ENCODE assay signal across 20 cellular contexts in the genomic region with DNA sequence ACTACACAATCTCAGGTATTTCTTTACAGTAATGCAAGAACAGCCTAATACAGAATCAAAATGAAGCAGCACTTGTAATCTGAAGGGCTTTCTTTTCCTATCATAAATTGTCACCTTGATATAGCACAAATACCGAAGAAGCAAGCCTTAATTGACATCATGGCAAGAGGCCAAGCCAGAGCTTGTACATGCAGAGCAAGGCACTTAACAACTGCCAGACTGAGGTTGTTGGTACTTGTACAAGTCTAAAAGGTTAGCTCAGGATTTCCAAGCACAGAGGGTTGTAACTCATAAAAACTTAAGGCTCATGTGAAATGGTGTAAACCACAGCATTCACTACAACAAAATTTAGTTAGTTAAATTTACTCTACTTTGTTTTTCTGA.
DNase-seq lines count a peak whose midpoint lies in the region; ATAC-seq and TF ChIP-seq lines count a peak whose summit lies in the region.
"Had no signal": no experiment of that assay in that cellular context is flagged by ENCODE, and none has a peak within 500 bp of the region (broad histone marks: within the 10 kb centered on the region; RNA-seq: fewer than 3 reads in every experiment).

No MANE protein-coding gene starts in this region.

- no peak overlapping the region for H3K4me3 Mint-ChIP-seq in neural progenitor cell
- no peak overlapping the region for H3K4me3 Mint-ChIP-seq in CD14-positive monocyte
- H3K4me3 Mint-ChIP-seq: activated B cell treated with CpG ODN at 0.5 μM for 24 hours; activated naive CD4-positive, alpha-beta T cell treated with anti-CD3 and anti-CD28 coated beads, Interleukin-2, amount 10 ng/mL, durations not matched to agents 7 days and 5 days; B cell had no signal

- no peaks in the 10 kb centered on the region for H3K36me3 ChIP-seq in left lung
- no peaks in the 10 kb centered on the region for H3K36me3 ChIP-seq in neural progenitor cell
- H3K36me3 ChIP-seq: breast epithelium had no signal

- H3K4me3 ChIP-seq in left lung (no peak overlapping the region), neural progenitor cell (no peak overlapping the region)
- H3K4me3 ChIP-seq: breast epithelium, K562 had no signal

- H3K4me1 ChIP-seq in left lung (no peaks in the 10 kb centered on the region), neural progenitor cell (no peaks in the 10 kb centered on the region)
- H3K4me1 ChIP-seq: breast epithelium, parathyroid adenoma had no signal

- ATAC-seq in left lung: peak; percentile 84
- ATAC-seq: HCT116, K562, PC-3 had no signal

- no peaks in the 10 kb centered on the region for H3K9me3 Mint-ChIP-seq in neural progenitor cell
- peaks cover 4 to 18% (median 12%) of the 10 kb centered on the region in 7 donors for H3K9me3 Mint-ChIP-seq in CD14-positive monocyte

- H3K9me3 ChIP-seq in left lung (peaks cover 0 to 4% of the 10 kb centered on the region in 2 donors), neural progenitor cell (ENCODE audit: low read depth) (no peaks in the 10 kb centered on the region)

- H3K27me3 ChIP-seq in left lung (no peaks in the 10 kb centered on the region), neural progenitor cell (no peaks in the 10 kb centered on the region)
- H3K27me3 ChIP-seq: breast epithelium had no signal

- H3K27ac ChIP-seq in left lung: no peak overlapping the region
- H3K27ac ChIP-seq in neural progenitor cell: no peak overlapping the region
- H3K27ac ChIP-seq: breast epithelium, parathyroid adenoma had no signal

- H2AFZ ChIP-seq in neural progenitor cell (replicated peaks): no peak overlapping the region
- H2AFZ ChIP-seq: parathyroid adenoma had no signal

- H4K20me1 ChIP-seq in neural progenitor cell (ENCODE audit: low read depth): no peaks in the 10 kb centered on the region

- no peak overlapping the region for H3K4me2 ChIP-seq in neural progenitor cell

- H3K27ac Mint-ChIP-seq in neural progenitor cell (no peak overlapping the region), CD14-positive monocyte (no peak overlapping the region)
- H3K27ac Mint-ChIP-seq: activated B cell treated with CpG ODN at 0.5 μM for 24 hours; activated naive CD4-positive, alpha-beta T cell treated with anti-CD3 and anti-CD28 coated beads, Interleukin-2, amount 10 ng/mL, durations not matched to agents 7 days and 5 days; B cell had no signal

- no peak overlapping the region for H3K9ac ChIP-seq in neural progenitor cell
- H3K9ac ChIP-seq: parathyroid adenoma had no signal

- no peak for TF ChIP-seq CTCF in left lung (IDR thresholded peaks at IDR 0.05)
- no peak for TF ChIP-seq CTCF in neural progenitor cell (IDR thresholded peaks at IDR 0.05)
- TF ChIP-seq CTCF in CD14-positive monocyte (IDR thresholded peaks at IDR 0.05): no peak

- DNase-seq in DMS 273 treated with DMSO at 0.1 percent for 48 hours (lab: John Stamatoyannopoulos, UW): peak; percentile 5
- peak; percentile 49 for DNase-seq in LoVo (ENCODE audit: low spot score)
- peak; percentile 33 for DNase-seq in SK-N-DZ (ENCODE audit: low spot score)
- DNase-seq in left lung: no peak
- no peak for DNase-seq in NCI-H2081 treated with DMSO at 0.1 percent for 48 hours (lab: John Stamatoyannopoulos, UW)
- DNase-seq in neural progenitor cell (ENCODE audit: low spot score): no peak
- DNase-seq in CD14-positive monocyte (ENCODE audit: low spot score): no peak
- no peak for DNase-seq in midbrain (lab: John Stamatoyannopoulos, UW)
- DNase-seq: activated B cell treated with CpG ODN at 0.5 μM for 24 hours; activated CD8-positive, alpha-beta memory T cell treated with anti-CD3 and anti-CD28 coated beads, Interleukin-2, amount 50 U/mL, for 4 hours; activated naive CD4-positive, alpha-beta T cell treated with anti-CD3 and anti-CD28 coated beads, Interleukin-2, amount 10 ng/mL, durations not matched to agents 7 days and 5 days; effector CD8-positive, alpha-beta T cell; NCI-H2029 treated with DMSO at 0.1 percent for 48 hours; PC-3; substantia nigra had no signal

- intact Hi-C loops in left lung (cut with DNase I): no loop called here
- intact Hi-C loops in CD14-positive monocyte (cut with micrococcal nuclease): no loop called here

- no peaks in the 10 kb centered on the region for H3K79me2 ChIP-seq in neural progenitor cell (ENCODE audit: low read depth)
- H3K79me2 ChIP-seq: parathyroid adenoma had no signal

- H3K4me1 Mint-ChIP-seq in neural progenitor cell (no peaks in the 10 kb centered on the region), CD14-positive monocyte (peaks cover 2% of the 10 kb centered on the region)
- H3K4me1 Mint-ChIP-seq: activated B cell treated with CpG ODN at 0.5 μM for 24 hours; activated naive CD4-positive, alpha-beta T cell treated with anti-CD3 and anti-CD28 coated beads, Interleukin-2, amount 10 ng/mL, durations not matched to agents 7 days and 5 days; B cell had no signal

- H3K36me3 Mint-ChIP-seq in neural progenitor cell: no peaks in the 10 kb centered on the region
- no peaks in the 10 kb centered on the region for H3K36me3 Mint-ChIP-seq in CD14-positive monocyte
- H3K36me3 Mint-ChIP-seq: activated naive CD4-positive, alpha-beta T cell treated with anti-CD3 and anti-CD28 coated beads, Interleukin-2, amount 10 ng/mL, durations not matched to agents 7 days and 5 days had no signal

- no peaks in the 10 kb centered on the region for H3F3A ChIP-seq in neural progenitor cell (ENCODE audit: low read depth)

- H3K27me3 Mint-ChIP-seq in neural progenitor cell (ENCODE audit: insufficient read depth, low read depth) (peaks cover 7% of the 10 kb centered on the region), CD14-positive monocyte (ENCODE audit: low read depth in 3 of 3) (peaks cover 0 to 2% (median 0%) of the 10 kb centered on the region in 3 donors)
- H3K27me3 Mint-ChIP-seq: activated B cell treated with CpG ODN at 0.5 μM for 24 hours, B cell had no signal

Comparison
In these comparisons a context has a peak if more than half of its experiments do, and no peak if none do; other contexts are left out.
1. DNase-seq: peak in DMS 273 treated with DMSO at 0.1 percent for 48 hours (single experiment), LoVo (single experiment) and SK-N-DZ (single experiment); none in left lung (0 of 2), NCI-H2081 treated with DMSO at 0.1 percent for 48 hours (single experiment), neural progenitor cell (single experiment), CD14-positive monocyte (single experiment) and midbrain (single experiment).